In the genomic region with DNA sequence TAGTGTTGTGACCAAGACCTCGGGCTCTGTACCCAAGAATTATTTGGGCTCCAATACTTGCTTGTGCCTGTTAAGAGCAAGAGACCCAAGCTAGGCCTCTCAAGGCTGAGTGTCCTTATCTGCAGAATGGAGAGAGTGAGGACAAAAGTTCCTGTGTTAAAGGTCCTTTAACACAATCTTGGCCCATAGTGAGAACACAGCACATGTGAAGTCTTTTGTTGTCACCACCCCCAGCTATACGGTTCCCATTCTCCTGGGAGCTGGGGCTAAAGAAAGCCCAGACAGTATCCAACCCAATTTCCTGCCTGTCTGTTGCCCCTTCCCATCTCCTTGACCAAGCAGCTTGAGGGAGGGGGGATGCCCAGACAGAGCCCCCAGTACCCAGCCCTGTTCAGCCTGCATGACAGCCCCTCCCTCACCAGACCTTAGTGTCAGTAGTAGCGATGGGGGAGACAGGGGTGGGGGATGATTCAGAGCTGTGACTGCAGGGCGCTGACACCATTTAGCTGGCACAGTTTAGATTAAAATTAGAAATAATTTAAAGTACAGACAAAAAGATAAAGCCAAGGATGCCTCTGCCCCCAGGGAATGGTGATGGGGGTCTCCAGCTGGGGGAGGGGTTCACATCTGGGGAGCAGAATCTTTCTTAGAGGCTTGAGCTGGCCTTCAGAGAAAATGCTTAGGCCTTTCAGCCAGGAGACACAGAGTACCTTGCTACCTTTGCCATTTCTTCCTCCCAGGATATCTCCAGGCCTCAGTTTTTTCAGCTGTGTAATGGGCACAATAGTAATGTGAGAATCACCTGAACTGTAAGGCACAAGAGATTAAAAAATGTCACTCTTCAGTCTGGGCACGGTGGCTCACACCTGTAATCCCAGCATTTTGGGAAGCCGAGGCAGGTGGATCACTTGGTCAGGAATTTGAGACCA, we compare ENCODE assay signal across 8 cellular contexts. TPM values are rescaled to one million over a fixed set of nuclear protein-coding genes. Genes with fewer than 3 reads are reported as not detected.
DNase-seq lines count a peak whose midpoint lies in the region; ATAC-seq and TF ChIP-seq lines count a peak whose summit lies in the region.

No MANE protein-coding gene starts in this region.

- peaks cover 73% of the 10 kb centered on the region for H3K4me1 ChIP-seq in lower lobe of right lung
- peaks cover 0 to 68% (median 39%) of the 10 kb centered on the region in 4 donors for H3K4me1 ChIP-seq in tibial artery

- H3K9me3 Mint-ChIP-seq in activated naive CD8-positive, alpha-beta T cell (ENCODE audit: low read depth), result no peaks in the 10 kb centered on the region
- H3K9me3 Mint-ChIP-seq in activated naive CD8-positive, alpha-beta T cell treated with anti-CD3 and anti-CD28 coated beads for 36 hours, result no peaks in the 10 kb centered on the region
- H3K9me3 Mint-ChIP-seq in activated T-helper 1 cell treated with anti-CD3 and anti-CD28 coated beads, Interleukin-12 subunit alpha, Interleukin-12 subunit beta, Interleukin-2, Interleukin-4 antibody, amounts not matched to agents 30 ng/mL and 10 ng/mL and 1 ng/mL, durations not matched to agents 14 hours and 24 hours and 36 hours, result no peaks in the 10 kb centered on the region

- H3K4me3 Mint-ChIP-seq in activated naive CD8-positive, alpha-beta T cell, result peak overlapping the region; percentile 88
- no peak overlapping the region for H3K4me3 Mint-ChIP-seq in activated naive CD8-positive, alpha-beta T cell treated with anti-CD3 and anti-CD28 coated beads for 36 hours
- peak overlapping the region; percentile 86 for H3K4me3 Mint-ChIP-seq in activated T-helper 1 cell treated with anti-CD3 and anti-CD28 coated beads, Interleukin-12 subunit alpha, Interleukin-12 subunit beta, Interleukin-2, Interleukin-4 antibody, amounts not matched to agents 30 ng/mL and 10 ng/mL and 1 ng/mL, durations not matched to agents 14 hours and 24 hours and 36 hours

- H3K27ac ChIP-seq in lower lobe of right lung (peak overlapping the region; percentile 93), tibial artery (peak overlapping the region; percentile 86 to 93)

- H3K27me3 ChIP-seq in lower lobe of right lung (ENCODE audit: low read depth) (no peaks in the 10 kb centered on the region), tibial artery (no peaks in the 10 kb centered on the region)

- no peaks in the 10 kb centered on the region for H3K36me3 Mint-ChIP-seq in activated naive CD8-positive, alpha-beta T cell
- H3K36me3 Mint-ChIP-seq in activated naive CD8-positive, alpha-beta T cell treated with anti-CD3 and anti-CD28 coated beads for 36 hours, result peaks cover 2% of the 10 kb centered on the region
- peaks cover 2% of the 10 kb centered on the region for H3K36me3 Mint-ChIP-seq in activated T-helper 1 cell treated with anti-CD3 and anti-CD28 coated beads, Interleukin-12 subunit alpha, Interleukin-12 subunit beta, Interleukin-2, Interleukin-4 antibody, amounts not matched to agents 30 ng/mL and 10 ng/mL and 1 ng/mL, durations not matched to agents 14 hours and 24 hours and 36 hours (ENCODE audit: low read depth)

- intact Hi-C loops in activated T-helper 1 cell treated with anti-CD3 and anti-CD28 coated beads, Interleukin-12 subunit alpha, Interleukin-12 subunit beta, Interleukin-2, Interleukin-4 antibody, amounts not matched to agents 30 ng/mL and 10 ng/mL and 1 ng/mL, durations not matched to agents 14 hours and 24 hours and 36 hours (cut with micrococcal nuclease), result no loop called here
- intact Hi-C loops in lower lobe of right lung (cut with DNase I) (no loop called here), tibial artery (cut with DNase I; ENCODE audit: low total_unique reads) (no loop called here)

- no peaks in the 10 kb centered on the region for H3K27me3 Mint-ChIP-seq in activated naive CD8-positive, alpha-beta T cell
- H3K27me3 Mint-ChIP-seq in activated naive CD8-positive, alpha-beta T cell treated with anti-CD3 and anti-CD28 coated beads for 36 hours, result peaks cover 3% of the 10 kb centered on the region
- peaks cover 9% of the 10 kb centered on the region for H3K27me3 Mint-ChIP-seq in activated T-helper 1 cell treated with anti-CD3 and anti-CD28 coated beads, Interleukin-12 subunit alpha, Interleukin-12 subunit beta, Interleukin-2, Interleukin-4 antibody, amounts not matched to agents 30 ng/mL and 10 ng/mL and 1 ng/mL, durations not matched to agents 14 hours and 24 hours and 36 hours (ENCODE audit: insufficient read depth)

- no peak overlapping the region for H3K27ac Mint-ChIP-seq in activated naive CD8-positive, alpha-beta T cell
- no peak overlapping the region for H3K27ac Mint-ChIP-seq in activated naive CD8-positive, alpha-beta T cell treated with anti-CD3 and anti-CD28 coated beads for 36 hours
- peak overlapping the region; percentile 24 for H3K27ac Mint-ChIP-seq in activated T-helper 1 cell treated with anti-CD3 and anti-CD28 coated beads, Interleukin-12 subunit alpha, Interleukin-12 subunit beta, Interleukin-2, Interleukin-4 antibody, amounts not matched to agents 30 ng/mL and 10 ng/mL and 1 ng/mL, durations not matched to agents 14 hours and 24 hours and 36 hours

- peaks cover 22% of the 10 kb centered on the region for H3K4me1 Mint-ChIP-seq in activated naive CD8-positive, alpha-beta T cell (ENCODE audit: low read depth)
- H3K4me1 Mint-ChIP-seq in activated naive CD8-positive, alpha-beta T cell treated with anti-CD3 and anti-CD28 coated beads for 36 hours, result peaks cover 24% of the 10 kb centered on the region
- H3K4me1 Mint-ChIP-seq in activated T-helper 1 cell treated with anti-CD3 and anti-CD28 coated beads, Interleukin-12 subunit alpha, Interleukin-12 subunit beta, Interleukin-2, Interleukin-4 antibody, amounts not matched to agents 30 ng/mL and 10 ng/mL and 1 ng/mL, durations not matched to agents 14 hours and 24 hours and 36 hours (ENCODE audit: low read depth), result peaks cover 46% of the 10 kb centered on the region

- no peak for DNase-seq in activated naive CD8-positive, alpha-beta T cell treated with anti-CD3 and anti-CD28 coated beads for 36 hours
- DNase-seq in activated T-helper 1 cell treated with anti-CD3 and anti-CD28 coated beads, Interleukin-12 subunit alpha, Interleukin-12 subunit beta, Interleukin-2, Interleukin-4 antibody, amounts not matched to agents 30 ng/mL and 10 ng/mL and 1 ng/mL, durations not matched to agents 14 hours and 24 hours and 36 hours (ENCODE audit: low spot score), result no peak
- DNase-seq in lower lobe of right lung, result no peak
- DNase-seq in tibial artery, result no peak
- no peak for DNase-seq in NCI-H2196 treated with DMSO at 0.1 percent for 48 hours (lab: John Stamatoyannopoulos, UW; ENCODE audit: unreplicated experiment)
- no peak for DNase-seq in cerebellar nuclear complex (lab: John Stamatoyannopoulos, UW)

- H3K4me3 ChIP-seq in lower lobe of right lung (peak overlapping the region; percentile 96), tibial artery (no peak overlapping the region)

- TF ChIP-seq CTCF in lower lobe of right lung (IDR thresholded peaks at IDR 0.05) (no peak), tibial artery (IDR thresholded peaks at IDR 0.05) (no peak)

- H3K9me3 ChIP-seq in lower lobe of right lung (no peaks in the 10 kb centered on the region), tibial artery (no peaks in the 10 kb centered on the region)

- H3K36me3 ChIP-seq in lower lobe of right lung (peaks cover 8% of the 10 kb centered on the region), tibial artery (peaks cover 0 to 4% (median 0%) of the 10 kb centered on the region in 3 donors)

- no peak for ATAC-seq in lower lobe of right lung
- ATAC-seq in GM21619 (IDR thresholded peaks at IDR 0.05; ENCODE audit: unreplicated experiment), result no peak

RNA-seq across cellular contexts. Expression of a gene that starts 2.7 kb away (rescaled TPM):
- 10 to 100 TPM; 16.5 to 17.5 TPM for total RNA-seq in activated naive CD8-positive, alpha-beta T cell treated with anti-CD3 and anti-CD28 coated beads for 36 hours
- total RNA-seq in activated T-helper 1 cell treated with anti-CD3 and anti-CD28 coated beads, Interleukin-12 subunit alpha, Interleukin-12 subunit beta, Interleukin-2, Interleukin-4 antibody, amounts not matched to agents 30 ng/mL and 10 ng/mL and 1 ng/mL, durations not matched to agents 14 hours and 24 hours and 36 hours, result 24.8 and 28.0 TPM in 2 replicates
- total RNA-seq in lower lobe of right lung, result 103 TPM

RNA-seq across cellular contexts. Expression of a gene that starts 33.5 kb away (rescaled TPM):
- 10 to 100 TPM; 49.3 to 50.7 TPM for total RNA-seq in activated naive CD8-positive, alpha-beta T cell treated with anti-CD3 and anti-CD28 coated beads for 36 hours
- 44.9 and 46.2 TPM in 2 replicates for total RNA-seq in activated T-helper 1 cell treated with anti-CD3 and anti-CD28 coated beads, Interleukin-12 subunit alpha, Interleukin-12 subunit beta, Interleukin-2, Interleukin-4 antibody, amounts not matched to agents 30 ng/mL and 10 ng/mL and 1 ng/mL, durations not matched to agents 14 hours and 24 hours and 36 hours
- 18.3 TPM for total RNA-seq in lower lobe of right lung
